12 cellular contexts compared by ENCODE assay signal in genomic region chr12:92546826-92547348, GRCh38.
DNase-seq lines count a peak whose midpoint lies in the region; ATAC-seq and TF ChIP-seq lines count a peak whose summit lies in the region.
"Had no signal": no experiment of that assay in that cellular context is flagged by ENCODE, and none has a peak within 500 bp of the region (broad histone marks: within the 10 kb centered on the region; RNA-seq: fewer than 3 reads in every experiment).

No MANE protein-coding gene starts in this region.

- TF ChIP-seq CTCF in liver (IDR thresholded peaks at IDR 0.05; ENCODE audit: low read depth, low read length, missing input control), result no peak

- peaks cover 0 to 7% of the 10 kb centered on the region in 2 donors for H3K9me3 Mint-ChIP-seq in stimulated activated naive CD8-positive, alpha-beta T cell treated with anti-CD3 and anti-CD28 coated beads, Interleukin-15, amount 100 ng/mL, for 72 hours
- H3K9me3 Mint-ChIP-seq in naive thymus-derived CD8-positive, alpha-beta T cell, result peaks cover 0 to 6% (median 0%) of the 10 kb centered on the region in 9 donors

- no peak for DNase-seq in stimulated activated naive CD8-positive, alpha-beta T cell treated with anti-CD3 and anti-CD28 coated beads, Interleukin-15, amount 100 ng/mL, for 72 hours
- DNase-seq in NCI-H524 (lab: John Stamatoyannopoulos, UW) (no peak), NCI-H345 treated with DMSO at 0.1 percent for 48 hours (lab: John Stamatoyannopoulos, UW; ENCODE audit: unreplicated experiment) (no peak)
- no peak for DNase-seq in naive thymus-derived CD8-positive, alpha-beta T cell
- DNase-seq: activated CD8-positive, alpha-beta memory T cell treated with anti-CD3 and anti-CD28 coated beads for 24 hours; IMR-90 had no signal

- H3K4me1 ChIP-seq in liver (ENCODE audit: control insufficient read depth in 4 of 4, insufficient read depth in 4 of 4, low read length in 3 of 4), result peaks cover 6 to 43% (median 35%) of the 10 kb centered on the region in 4 donors

- no peaks in the 10 kb centered on the region for H3K27me3 Mint-ChIP-seq in stimulated activated naive CD8-positive, alpha-beta T cell treated with anti-CD3 and anti-CD28 coated beads, Interleukin-15, amount 100 ng/mL, for 72 hours
- no peaks in the 10 kb centered on the region for H3K27me3 Mint-ChIP-seq in naive thymus-derived CD8-positive, alpha-beta T cell

- ATAC-seq in GM18909 (IDR thresholded peaks at IDR 0.05; ENCODE audit: poor library complexity, unreplicated experiment) (peak; percentile 81), GM21786 (IDR thresholded peaks at IDR 0.05; ENCODE audit: unreplicated experiment) (peak; percentile 70), HG03457 (IDR thresholded peaks at IDR 0.05; ENCODE audit: unreplicated experiment) (peak; percentile 80)
- no peak for ATAC-seq in stimulated activated naive CD8-positive, alpha-beta T cell treated with anti-CD3 and anti-CD28 coated beads, Interleukin-15, amount 100 ng/mL, for 72 hours
- ATAC-seq in naive thymus-derived CD8-positive, alpha-beta T cell, result no peak

- H3K9ac ChIP-seq in liver (ENCODE audit: low read depth in 1 of 2, low read length in 2 of 2), result no peak overlapping the region

- H3K4me3 Mint-ChIP-seq in stimulated activated naive CD8-positive, alpha-beta T cell treated with anti-CD3 and anti-CD28 coated beads, Interleukin-15, amount 100 ng/mL, for 72 hours, result no peak overlapping the region
- no peak overlapping the region for H3K4me3 Mint-ChIP-seq in naive thymus-derived CD8-positive, alpha-beta T cell

- H3K27ac Mint-ChIP-seq in stimulated activated naive CD8-positive, alpha-beta T cell treated with anti-CD3 and anti-CD28 coated beads, Interleukin-15, amount 100 ng/mL, for 72 hours, result no peak overlapping the region
- H3K27ac Mint-ChIP-seq in naive thymus-derived CD8-positive, alpha-beta T cell, result no peak overlapping the region

- peak overlapping the region; percentile 81 to 90 for H3K27ac ChIP-seq in liver (ENCODE audit: low read depth in 1 of 2, low read length in 2 of 2)
- H3K27ac ChIP-seq: SJSA1 had no signal

- H3K4me3 ChIP-seq in liver (ENCODE audit: low read depth in 1 of 3, low read length in 3 of 3), result no peak overlapping the region
- H3K4me3 ChIP-seq: SJSA1 had no signal

- peaks cover 11% of the 10 kb centered on the region for H3K4me1 Mint-ChIP-seq in stimulated activated naive CD8-positive, alpha-beta T cell treated with anti-CD3 and anti-CD28 coated beads, Interleukin-15, amount 100 ng/mL, for 72 hours
- H3K4me1 Mint-ChIP-seq in naive thymus-derived CD8-positive, alpha-beta T cell, result peaks cover 0 to 24% (median 4%) of the 10 kb centered on the region in 4 donors

- POLR2A ChIA-PET in naive thymus-derived CD8-positive, alpha-beta T cell (lab: Charles Lee), result no interaction called here

- peaks cover 0 to 2% (median 0%) of the 10 kb centered on the region in 3 donors for H3K36me3 Mint-ChIP-seq in naive thymus-derived CD8-positive, alpha-beta T cell

- no peaks in the 10 kb centered on the region for H3K9me3 ChIP-seq in liver (ENCODE audit: control insufficient read depth in 4 of 4, low read length in 3 of 4)
- H3K9me3 ChIP-seq: Caco-2, SJSA1 had no signal

- no peaks in the 10 kb centered on the region for H3K36me3 ChIP-seq in liver (ENCODE audit: control insufficient read depth in 4 of 4, insufficient read depth in 3 of 4, low read depth in 1 of 4, low read length in 3 of 4)
- H3K36me3 ChIP-seq: SJSA1 had no signal

- TF ChIP-seq RAD21 in liver (IDR thresholded peaks at IDR 0.05), result peak; percentile 39 to 55

- H3K27me3 ChIP-seq in liver (ENCODE audit: control insufficient read depth in 4 of 4, insufficient read depth in 4 of 4, low read length in 3 of 4), result no peaks in the 10 kb centered on the region
- H3K27me3 ChIP-seq: SJSA1 had no signal

TF ChIP-seq in liver, 16 proteins besides CTCF, POLR2A, EP300 and RAD21:
- TF ChIP-seq HNF4A (conservative IDR thresholded peaks at IDR 0.05) (peak; percentile 34 to 72), REST (IDR thresholded peaks at IDR 0.05) (peak; percentile 15), JUND (IDR thresholded peaks at IDR 0.05) (peak; percentile 50 to 54), TAF1 (conservative IDR thresholded peaks at IDR 0.05) (peak; percentile 37), ZBTB33 (IDR thresholded peaks at IDR 0.05) (peak; percentile 84), EGR1 (IDR thresholded peaks at IDR 0.05; ENCODE audit: low read depth in 2 of 2) (no peak), SP1 (IDR thresholded peaks at IDR 0.05) (peak; percentile 96), RXRA (IDR thresholded peaks at IDR 0.05) (peak; percentile 89 to 94), YY1 (IDR thresholded peaks at IDR 0.05) (peak; percentile 75), FOXA2 (IDR thresholded peaks at IDR 0.05) (peak; percentile 88), NR2F2 (IDR thresholded peaks at IDR 0.05) (peak; percentile 14), HNF4G (IDR thresholded peaks at IDR 0.05) (peak; percentile 54), GABPA (IDR thresholded peaks at IDR 0.05 in 1 of 2, conservative IDR thresholded peaks at IDR 0.05 in 1 of 2) (no peak), FOXA1 (IDR thresholded peaks at IDR 0.05) (peak; percentile 91)
- TF ChIP-seq, protein P1, sequence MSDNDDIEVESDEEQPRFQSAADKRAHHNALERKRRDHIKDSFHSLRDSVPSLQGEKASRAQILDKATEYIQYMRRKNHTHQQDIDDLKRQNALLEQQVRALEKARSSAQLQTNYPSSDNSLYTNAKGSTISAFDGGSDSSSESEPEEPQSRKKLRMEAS (IDR thresholded peaks at IDR 0.05), result no peak
- TF ChIP-seq, protein P2, sequence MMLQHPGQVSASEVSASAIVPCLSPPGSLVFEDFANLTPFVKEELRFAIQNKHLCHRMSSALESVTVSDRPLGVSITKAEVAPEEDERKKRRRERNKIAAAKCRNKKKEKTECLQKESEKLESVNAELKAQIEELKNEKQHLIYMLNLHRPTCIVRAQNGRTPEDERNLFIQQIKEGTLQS (IDR thresholded peaks at IDR 0.05), result no peak
TF ChIP-seq in liver: peak in this region for 12.

Comparison
In these comparisons a context has a peak if more than half of its experiments do, and no peak if none do; other contexts are left out.
1. ATAC-seq: peak in GM18909 (single experiment), GM21786 (single experiment) and HG03457 (single experiment); none in stimulated activated naive CD8-positive, alpha-beta T cell treated with anti-CD3 and anti-CD28 coated beads, Interleukin-15, amount 100 ng/mL, for 72 hours (single experiment) and naive thymus-derived CD8-positive, alpha-beta T cell (0 of 2).